In the genomic region with DNA sequence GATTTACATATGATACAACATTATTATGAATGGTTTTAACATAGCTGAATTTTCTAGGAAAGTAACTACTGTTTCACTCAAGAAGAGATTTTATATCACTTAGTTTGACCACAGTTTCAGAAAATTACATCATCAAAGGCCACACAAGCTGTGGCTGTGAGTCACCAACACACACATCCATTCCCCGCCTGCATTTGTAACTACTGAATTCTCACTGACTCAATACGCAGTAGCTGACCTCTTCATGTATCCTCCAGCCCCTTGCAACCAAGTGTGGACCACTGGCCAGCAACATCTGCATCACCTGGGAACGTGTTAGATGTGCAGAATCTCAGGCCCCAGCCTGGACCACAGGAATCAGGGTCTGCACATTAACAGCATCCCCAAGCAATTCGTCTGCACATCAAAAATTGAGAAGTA, we compare ENCODE assay signal across 8 cellular contexts.
A peak's percentile ranks its signal among the peaks of the same experiment; 100 is the strongest.
DNase-seq lines count a peak whose midpoint lies in the region; ATAC-seq lines count a peak whose summit lies in the region.

No MANE protein-coding gene starts in this region.

- intact Hi-C loops in head of caudate nucleus (cut with DNase I) = no loop called here

- peaks cover 52% of the 10 kb centered on the region for H3K4me1 Mint-ChIP-seq in activated CD8-positive, alpha-beta memory T cell treated with anti-CD3 and anti-CD28 coated beads, Interleukin-2, amount 10 ng/mL, durations not matched to agents 7 days and 5 days
- H3K4me1 Mint-ChIP-seq in immature natural killer cell = peaks cover 66 to 73% of the 10 kb centered on the region in 2 donors

- H3K9me3 Mint-ChIP-seq in activated CD8-positive, alpha-beta memory T cell treated with anti-CD3 and anti-CD28 coated beads, Interleukin-2, amount 10 ng/mL, durations not matched to agents 7 days and 5 days (ENCODE audit: low read depth) = no peaks in the 10 kb centered on the region
- no peaks in the 10 kb centered on the region for H3K9me3 Mint-ChIP-seq in immature natural killer cell

- H3K27me3 Mint-ChIP-seq in activated CD8-positive, alpha-beta memory T cell treated with anti-CD3 and anti-CD28 coated beads, Interleukin-2, amount 10 ng/mL, durations not matched to agents 7 days and 5 days = peaks cover 10% of the 10 kb centered on the region
- peaks cover 0 to 2% (median 1%) of the 10 kb centered on the region in 3 donors for H3K27me3 Mint-ChIP-seq in immature natural killer cell (ENCODE audit: low read depth in 3 of 3)

- DNase-seq in activated effector memory CD4-positive, alpha-beta T cell treated with anti-CD3 and anti-CD28 coated beads, Interleukin-2, amount 50 U/mL, for 16 hours = peak; percentile 68
- no peak for DNase-seq in activated effector memory CD4-positive, alpha-beta T cell treated with Interleukin-2 at 50 U/mL for 16 hours
- peak; percentile 75 for DNase-seq in activated CD8-positive, alpha-beta memory T cell treated with anti-CD3 and anti-CD28 coated beads, Interleukin-2, amount 10 ng/mL, durations not matched to agents 7 days and 5 days
- DNase-seq in immature natural killer cell = peak; percentile 14 to 31 (median 21)
- DNase-seq in stromal cell of bone marrow (ENCODE audit: low read depth) = peak; percentile 85
- DNase-seq in head of caudate nucleus = no peak

- H3K36me3 Mint-ChIP-seq in activated CD8-positive, alpha-beta memory T cell treated with anti-CD3 and anti-CD28 coated beads, Interleukin-2, amount 10 ng/mL, durations not matched to agents 7 days and 5 days = peaks cover 12% of the 10 kb centered on the region
- peaks cover 0 to 4% (median 0%) of the 10 kb centered on the region in 3 donors for H3K36me3 Mint-ChIP-seq in immature natural killer cell

- CTCF ChIA-PET in activated CD8-positive, alpha-beta memory T cell treated with anti-CD3 and anti-CD28 coated beads, Interleukin-2, amount 10 ng/mL, durations not matched to agents 7 days and 5 days (lab: Charles Lee) = interaction anchor here (1.1 to 1.7 kb wide), 2 partner anchors 12 to 194 kb away, joined by 3 to 7 read pairs; no protein-coding TSS in a partner anchor

- ATAC-seq in activated CD8-positive, alpha-beta memory T cell treated with anti-CD3 and anti-CD28 coated beads, Interleukin-2, amount 10 ng/mL, durations not matched to agents 7 days and 5 days = peak; percentile 90
- no peak for ATAC-seq in HG02678 (IDR thresholded peaks at IDR 0.05; ENCODE audit: unreplicated experiment)
- no peak for ATAC-seq in HG03175 (IDR thresholded peaks at IDR 0.05; ENCODE audit: unreplicated experiment)

- H3K27ac Mint-ChIP-seq in activated CD8-positive, alpha-beta memory T cell treated with anti-CD3 and anti-CD28 coated beads, Interleukin-2, amount 10 ng/mL, durations not matched to agents 7 days and 5 days = peak overlapping the region; percentile 63
- H3K27ac Mint-ChIP-seq in immature natural killer cell = peak overlapping the region; percentile 6 to 81 (median 68)

- H3K4me3 Mint-ChIP-seq in activated CD8-positive, alpha-beta memory T cell treated with anti-CD3 and anti-CD28 coated beads, Interleukin-2, amount 10 ng/mL, durations not matched to agents 7 days and 5 days = no peak overlapping the region
- peak overlapping the region in 1 of 5 donors; percentile 55 for H3K4me3 Mint-ChIP-seq in immature natural killer cell

Comparison
In these comparisons a context has a peak if more than half of its experiments do, and no peak if none do; other contexts are left out.
1. DNase-seq: peak in activated effector memory CD4-positive, alpha-beta T cell treated with anti-CD3 and anti-CD28 coated beads, Interleukin-2, amount 50 U/mL, for 16 hours (single experiment), activated CD8-positive, alpha-beta memory T cell treated with anti-CD3 and anti-CD28 coated beads, Interleukin-2, amount 10 ng/mL, durations not matched to agents 7 days and 5 days (single experiment), immature natural killer cell (3 of 3) and stromal cell of bone marrow (single experiment); none in activated effector memory CD4-positive, alpha-beta T cell treated with Interleukin-2 at 50 U/mL for 16 hours (single experiment) and head of caudate nucleus (0 of 42).